ENCODE assay signal across 11 cellular contexts in the genomic region with DNA sequence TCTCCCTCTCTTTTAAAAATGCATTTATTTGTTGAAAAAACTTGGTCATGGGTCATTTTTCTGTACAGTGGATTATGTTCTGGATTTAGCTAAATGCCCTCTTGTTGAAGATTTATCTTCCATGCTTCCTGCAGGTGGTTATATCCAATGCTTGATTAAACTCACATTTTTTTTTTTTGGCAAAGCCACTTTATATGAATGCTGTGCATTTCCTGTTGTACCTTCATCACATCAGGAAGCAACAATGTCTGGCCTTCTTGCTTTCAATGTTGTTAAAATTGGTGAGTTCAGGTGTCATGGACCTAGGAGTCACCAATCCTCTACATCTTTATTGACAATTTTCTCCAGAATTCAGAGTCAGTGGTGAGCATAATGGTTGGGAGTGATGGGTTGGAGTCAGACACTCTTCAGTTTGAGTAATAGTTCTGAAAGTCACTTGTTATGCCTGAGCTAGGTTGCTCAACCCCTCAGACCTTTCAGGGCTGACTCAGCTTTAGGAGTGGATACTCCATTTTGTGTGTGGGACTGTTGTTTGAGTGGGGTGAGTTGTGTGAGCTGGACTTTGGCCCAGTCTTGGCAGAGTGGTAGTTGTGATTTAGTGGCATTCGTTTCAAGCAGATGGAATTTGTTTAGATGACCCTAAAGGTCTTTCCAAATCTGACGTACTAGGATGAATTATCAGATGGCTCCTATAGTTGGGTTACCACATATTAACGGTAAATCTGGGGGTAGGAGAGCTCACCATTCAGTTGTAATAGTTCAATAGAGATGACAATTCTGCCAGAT.
A peak's percentile ranks its signal among the peaks of the same experiment; 100 is the strongest.
DNase-seq lines count a peak whose midpoint lies in the region; ATAC-seq and TF ChIP-seq lines count a peak whose summit lies in the region.
"Had no signal": no experiment of that assay in that cellular context is flagged by ENCODE, and none has a peak within 500 bp of the region (broad histone marks: within the 10 kb centered on the region; RNA-seq: fewer than 3 reads in every experiment).

No MANE protein-coding gene starts in this region.

- peak; percentile 49 for DNase-seq in cardiac septum (ENCODE audit: low spot score)
- no peak for DNase-seq in Right ventricle myocardium superior
- peak; percentile 99 for DNase-seq in amniotic epithelial cell (ENCODE audit: low read depth)
- DNase-seq in kidney glomerular epithelial cell (lab: John Stamatoyannopoulos, UW) = peak; percentile 97
- DNase-seq in upper lobe of right lung = no peak
- no peak for DNase-seq in amniotic stem cell (lab: John Stamatoyannopoulos, UW)
- DNase-seq in SHP77 treated with DMSO at 0.1 percent for 48 hours (lab: John Stamatoyannopoulos, UW) = no peak
- no peak for DNase-seq in activated effector memory CD4-positive, alpha-beta T cell treated with Interleukin-2 at 50 U/mL for 16 hours
- DNase-seq: midbrain, NCI-H1694 had no signal

- ATAC-seq in Right ventricle myocardium superior (ENCODE audit: poor library complexity) = no peak
- ATAC-seq in upper lobe of right lung = peak; percentile 49

- H3K27me3 ChIP-seq in upper lobe of right lung = no peaks in the 10 kb centered on the region
- H3K27me3 ChIP-seq: BLaER1 treated with 17β-estradiol and CSF1 and Interleukin-3, amounts not matched to agents 10 nM and 100 nM had no signal

- intact Hi-C loops in cardiac septum (cut with DNase I) (loop anchor here (5.0 kb wide), 1 partner anchor 50 kb away; no protein-coding TSS in a partner anchor), Right ventricle myocardium superior (cut with DNase I) (no loop called here), upper lobe of right lung (cut with DNase I) (no loop called here)

- H3K4me1 ChIP-seq in upper lobe of right lung = no peaks in the 10 kb centered on the region

- H3K4me3 ChIP-seq in upper lobe of right lung = no peak overlapping the region
- H3K4me3 ChIP-seq: BLaER1 treated with 17β-estradiol and CSF1 and Interleukin-3, amounts not matched to agents 10 nM and 100 nM had no signal

- H3K9me3 ChIP-seq in upper lobe of right lung = no peaks in the 10 kb centered on the region
- H3K9me3 ChIP-seq: BLaER1 treated with 17β-estradiol and CSF1 and Interleukin-3, amounts not matched to agents 10 nM and 100 nM had no signal

- no peak overlapping the region for H3K27ac ChIP-seq in upper lobe of right lung
- H3K27ac ChIP-seq: BLaER1 treated with 17β-estradiol and CSF1 and Interleukin-3, amounts not matched to agents 10 nM and 100 nM had no signal

- TF ChIP-seq CTCF in upper lobe of right lung (IDR thresholded peaks at IDR 0.05) = no peak

- H3K36me3 ChIP-seq in upper lobe of right lung = no peaks in the 10 kb centered on the region
- H3K36me3 ChIP-seq: BLaER1 treated with 17β-estradiol and CSF1 and Interleukin-3, amounts not matched to agents 10 nM and 100 nM had no signal

Comparison
In these comparisons a context has a peak if more than half of its experiments do, and no peak if none do; other contexts are left out.
1. DNase-seq: peak in cardiac septum (single experiment), amniotic epithelial cell (single experiment) and kidney glomerular epithelial cell (single experiment); none in Right ventricle myocardium superior (single experiment), upper lobe of right lung (single experiment), amniotic stem cell (single experiment), SHP77 treated with DMSO at 0.1 percent for 48 hours (single experiment) and activated effector memory CD4-positive, alpha-beta T cell treated with Interleukin-2 at 50 U/mL for 16 hours (single experiment).